ENCODE assay signal across 13 cellular contexts in genomic region chr3:8438507-8439079, GRCh38.
DNase-seq lines count a peak whose midpoint lies in the region; ATAC-seq and TF ChIP-seq lines count a peak whose summit lies in the region.
"Had no signal": no experiment of that assay in that cellular context is flagged by ENCODE, and none has a peak within 500 bp of the region (broad histone marks: within the 10 kb centered on the region; RNA-seq: fewer than 3 reads in every experiment).

No MANE protein-coding gene starts in this region.

- H3K27me3 Mint-ChIP-seq in endodermal cell (ENCODE audit: insufficient read depth) = peaks cover 2% of the 10 kb centered on the region
- no peaks in the 10 kb centered on the region for H3K27me3 Mint-ChIP-seq in nephron (ENCODE audit: low read depth)

- no peaks in the 10 kb centered on the region for H3K9me2 ChIP-seq in HCT116 (ENCODE audit: insufficient read depth)

- intact Hi-C loops in HCT116 (cut with micrococcal nuclease) (no loop called here), stomach (cut with DNase I; ENCODE audit: low total_unique reads) (loop anchor here (10.0 kb wide), 1 partner anchor 166 kb away; no protein-coding TSS in a partner anchor)

- H3K27me3 ChIP-seq in HCT116 (ENCODE audit: insufficient read depth, low read length) (no peaks in the 10 kb centered on the region; the same call in 1 of the 2 replicates), endodermal cell (ENCODE audit: control insufficient read depth, insufficient read depth, low read length, poor library complexity, severe bottlenecking) (no peaks in the 10 kb centered on the region), stomach (no peaks in the 10 kb centered on the region)

- TF ChIP-seq POLR2A in HCT116 (IDR thresholded peaks at IDR 0.05; ENCODE audit: borderline replicate concordance, extremely low read depth, insufficient read depth, insufficient read length) (no peak), stomach (IDR thresholded peaks at IDR 0.05) (no peak)

- no peak overlapping the region for H3K4me3 Mint-ChIP-seq in endodermal cell
- no peak overlapping the region for H3K4me3 Mint-ChIP-seq in nephron
- H3K4me3 Mint-ChIP-seq: CD14-positive monocyte; CD8-positive, alpha-beta T cell had no signal

- POLR2A ChIA-PET in HCT116 (lab: Charles Lee) = no interaction called here

- no peak for TF ChIP-seq RAD21 in HCT116 (IDR thresholded peaks at IDR 0.05; ENCODE audit: low read depth)

- H3K4me3 ChIP-seq in HCT116 (replicated peaks in 1 of 2; ENCODE audit: low read depth in 1 of 2, low read length in 2 of 2) = no peak overlapping the region
- H3K4me3 ChIP-seq in endodermal cell (ENCODE audit: low read length) = peak overlapping the region; percentile 35
- no peak overlapping the region for H3K4me3 ChIP-seq in stomach
- H3K4me3 ChIP-seq: GM23248 had no signal

- H3K4me2 ChIP-seq in HCT116 (ENCODE audit: low read length) = no peak overlapping the region

- TF ChIP-seq CTCF in HCT116 (IDR thresholded peaks at IDR 0.05 in 2 of 3, conservative IDR thresholded peaks at IDR 0.05 in 1 of 3; ENCODE audit: borderline replicate concordance in 1 of 3, insufficient read depth in 1 of 3, low read depth in 2 of 3, low read length in 2 of 3) (no peak), endodermal cell (conservative IDR thresholded peaks at IDR 0.05) (no peak), nephron (IDR thresholded peaks at IDR 0.05; ENCODE audit: unreplicated experiment in 3 of 3) (no peak), stomach (IDR thresholded peaks at IDR 0.05) (no peak)

- H2AFZ ChIP-seq in HCT116 (ENCODE audit: low read depth, low read length, poor library complexity, severe bottlenecking) = no peak overlapping the region
- H2AFZ ChIP-seq: GM23248 had no signal

- no peak for DNase-seq in HCT116 (ENCODE audit: low read depth, low spot score)
- DNase-seq in endodermal cell = no peak
- peak; percentile 43 for DNase-seq in stomach
- no peak for DNase-seq in activated T-cell treated with anti-CD3 and anti-CD28 coated beads, Interleukin-2, amount 50 U/mL, for 48 hours
- no peak for DNase-seq in NCI-H2081 treated with DMSO at 0.1 percent for 48 hours (lab: John Stamatoyannopoulos, UW)
- DNase-seq: CD8-positive, alpha-beta T cell; COR-L47; DMS53; GF-D8; GM23248 had no signal

- no TSS peak for BruUV-seq in HCT116 (replicated peaks; lab: Mats Ljungman, UMichigan)

- H3K4me1 Mint-ChIP-seq in endodermal cell = no peaks in the 10 kb centered on the region
- H3K4me1 Mint-ChIP-seq in nephron = no peaks in the 10 kb centered on the region
- H3K4me1 Mint-ChIP-seq: CD14-positive monocyte had no signal

- ATAC-seq in HCT116 (peak; percentile 9; the same call in 1 of the 2 replicates), GM19328 (IDR thresholded peaks at IDR 0.05; ENCODE audit: unreplicated experiment) (no peak)
- ATAC-seq: CD8-positive, alpha-beta T cell had no signal

- WGBS in endodermal cell (ENCODE audit: insufficient coverage in 1 of 2, insufficient read length in 1 of 2), 2 experiments = 95 to 97% methylated on average over 4 to 6 of the region's 7 CpGs
- 48 to 75% (median 73%) methylated on average over 6 to 7 of the region's 7 CpGs for WGBS in stomach, 5 donors

- H3K36me3 Mint-ChIP-seq in endodermal cell (ENCODE audit: low read depth) (peaks cover 9% of the 10 kb centered on the region), nephron (ENCODE audit: low read depth) (peaks cover 10% of the 10 kb centered on the region)
- H3K36me3 Mint-ChIP-seq: CD14-positive monocyte; CD8-positive, alpha-beta T cell had no signal

- H3K9me3 Mint-ChIP-seq in endodermal cell (peaks cover 21% of the 10 kb centered on the region), nephron (peaks cover 12% of the 10 kb centered on the region)
- H3K9me3 Mint-ChIP-seq: CD8-positive, alpha-beta T cell had no signal

- H3K27ac ChIP-seq in HCT116 (ENCODE audit: low read depth, low read length) (no peak overlapping the region), endodermal cell (ENCODE audit: low read depth, low read length) (no peak overlapping the region), stomach (no peak overlapping the region)
- H3K27ac ChIP-seq: GM23248 had no signal

- H4K20me1 ChIP-seq in HCT116 (ENCODE audit: insufficient read depth) = no peaks in the 10 kb centered on the region

- H3K27ac Mint-ChIP-seq in endodermal cell = no peak overlapping the region
- H3K27ac Mint-ChIP-seq in nephron = peak overlapping the region in 2 of 3 experiments; percentile 9 to 58
- H3K27ac Mint-ChIP-seq: CD14-positive monocyte; CD8-positive, alpha-beta T cell had no signal

- no peaks in the 10 kb centered on the region; a peak in 1 of 4 replicates for H3K4me1 ChIP-seq in HCT116 (ENCODE audit: control insufficient read depth in 1 of 2, insufficient read depth in 2 of 2, low read length in 2 of 2)
- H3K4me1 ChIP-seq in endodermal cell (ENCODE audit: control insufficient read depth, insufficient read depth, low read length) = peaks cover 4% of the 10 kb centered on the region
- peaks cover 8 to 19% (median 18%) of the 10 kb centered on the region in 4 donors for H3K4me1 ChIP-seq in stomach

- RAD21 ChIA-PET in HCT116 (lab: Charles Lee; ENCODE audit: low non-redundant PET in 1 of 2, low total read pairs in 2 of 2, uncharacterized antibody in 2 of 2, unreplicated experiment in 2 of 2) = no interaction called here

- H3K9me3 ChIP-seq in HCT116 (ENCODE audit: control insufficient read depth in 1 of 2, insufficient read depth in 1 of 2, low read depth in 1 of 2, low read length in 2 of 2) = no peaks in the 10 kb centered on the region
- peaks cover 14% of the 10 kb centered on the region for H3K9me3 ChIP-seq in endodermal cell (ENCODE audit: control insufficient read depth, low read length)
- no peaks in the 10 kb centered on the region for H3K9me3 ChIP-seq in stomach

- no peak overlapping the region for H3K9ac ChIP-seq in HCT116 (ENCODE audit: low read length)
- no peak overlapping the region for H3K9ac ChIP-seq in endodermal cell (ENCODE audit: extremely low read depth, low read length, poor library complexity, severe bottlenecking)
- H3K9ac ChIP-seq: GM23248 had no signal

- no peak for TF ChIP-seq EP300 in stomach (IDR thresholded peaks at IDR 0.05)

- CTCF ChIA-PET in HCT116 (lab: Charles Lee) = no interaction called here

- no peaks in the 10 kb centered on the region for H3K79me2 ChIP-seq in HCT116 (ENCODE audit: insufficient read depth, low read length)

- H3K36me3 ChIP-seq in HCT116 (ENCODE audit: control insufficient read depth in 1 of 2, insufficient read depth in 2 of 2, low read length in 2 of 2) = no peaks in the 10 kb centered on the region
- peaks cover 4% of the 10 kb centered on the region for H3K36me3 ChIP-seq in endodermal cell (ENCODE audit: control insufficient read depth, insufficient read depth, low read length)
- no peaks in the 10 kb centered on the region for H3K36me3 ChIP-seq in stomach

TF ChIP-seq in HCT116, 20 proteins besides CTCF, POLR2A, EP300 and RAD21 (continues in another document):
- TF ChIP-seq TCF7L2 (IDR thresholded peaks at IDR 0.05; ENCODE audit: borderline replicate concordance, extremely low read depth, insufficient read depth, insufficient read length) (no peak), SP1 (IDR thresholded peaks at IDR 0.05; ENCODE audit: low read depth) (no peak), FOSL1 (IDR thresholded peaks at IDR 0.05; ENCODE audit: low read depth) (no peak), SIN3A (IDR thresholded peaks at IDR 0.05; ENCODE audit: low read depth) (no peak), ZNF274 (IDR thresholded peaks at IDR 0.05; ENCODE audit: low read depth, low read length) (no peak), EGR1 (IDR thresholded peaks at IDR 0.05; ENCODE audit: low read depth) (no peak), REST (IDR thresholded peaks at IDR 0.05; ENCODE audit: low read depth) (no peak), ZBTB33 (IDR thresholded peaks at IDR 0.05; ENCODE audit: extremely low read depth, insufficient replicate concordance, low read length) (no peak), ZFX (IDR thresholded peaks at IDR 0.05) (no peak), CEBPB (IDR thresholded peaks at IDR 0.05; ENCODE audit: low read depth) (no peak), CBX3 (IDR thresholded peaks at IDR 0.05; ENCODE audit: low read depth) (no peak)
